ENCODE assay signal across 12 cellular contexts in the genomic region with DNA sequence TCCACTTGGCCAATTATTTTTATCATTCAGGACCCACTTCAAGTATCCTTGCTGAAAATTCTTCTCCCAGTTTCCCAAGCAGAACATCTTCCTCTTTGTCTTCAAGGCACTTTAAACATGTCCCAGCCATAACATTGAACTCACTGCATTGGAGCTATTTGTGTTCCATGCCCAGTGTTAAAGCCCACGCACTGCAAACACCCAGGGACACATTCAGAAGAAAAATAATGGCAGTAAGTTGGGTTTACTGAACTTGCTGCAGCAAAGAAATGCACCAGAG. TPM values are rescaled to one million over a fixed set of nuclear protein-coding genes. Genes with fewer than 3 reads are reported as not detected.
DNase-seq lines count a peak whose midpoint lies in the region; ATAC-seq, FAIRE-seq and TF ChIP-seq lines count a peak whose summit lies in the region.
"Had no signal": no experiment of that assay in that cellular context is flagged by ENCODE, and none has a peak within 500 bp of the region (broad histone marks: within the 10 kb centered on the region; RNA-seq: fewer than 3 reads in every experiment).

No MANE protein-coding gene starts in this region.

- H3K9me3 Mint-ChIP-seq in CD8-positive, alpha-beta memory T cell = no peaks in the 10 kb centered on the region
- H3K9me3 Mint-ChIP-seq in naive thymus-derived CD4-positive, alpha-beta T cell = no peaks in the 10 kb centered on the region

- H3K4me3 ChIP-seq in BLaER1 treated with 17β-estradiol and CSF1 and Interleukin-3, amounts not matched to agents 10 nM and 100 nM = no peak overlapping the region
- no peak overlapping the region for H3K4me3 ChIP-seq in CD8-positive, alpha-beta memory T cell (ENCODE audit: low read length)
- H3K4me3 ChIP-seq in ascending aorta (no peak overlapping the region), pancreas (no peak overlapping the region)
- H3K4me3 ChIP-seq in naive thymus-derived CD4-positive, alpha-beta T cell (ENCODE audit: low read length) = no peak overlapping the region
- H3K4me3 ChIP-seq: lung had no signal

- H3K4me1 ChIP-seq in BLaER1 treated with 17β-estradiol and CSF1 and Interleukin-3, amounts not matched to agents 10 nM and 100 nM = peaks cover 46 to 65% (median 61%) of the 10 kb centered on the region in 10 experiments
- peaks cover 47% of the 10 kb centered on the region for H3K4me1 ChIP-seq in CD8-positive, alpha-beta memory T cell (ENCODE audit: insufficient read depth, low read length)
- peaks cover 0 to 17% of the 10 kb centered on the region in 2 donors for H3K4me1 ChIP-seq in ascending aorta
- H3K4me1 ChIP-seq in naive thymus-derived CD4-positive, alpha-beta T cell (ENCODE audit: control insufficient read depth in 2 of 2, insufficient read depth in 2 of 2, low read length in 2 of 2) = peaks cover 25 to 28% of the 10 kb centered on the region in 2 donors
- H3K4me1 ChIP-seq in pancreas = peaks cover 5 to 37% (median 8%) of the 10 kb centered on the region in 3 donors

- peaks cover 0 to 27% (median 11%) of the 10 kb centered on the region in 11 experiments; a peak in 11 of 22 replicates for H4K20me1 ChIP-seq in BLaER1 treated with 17β-estradiol and CSF1 and Interleukin-3, amounts not matched to agents 10 nM and 100 nM

- H3K36me3 Mint-ChIP-seq in CD8-positive, alpha-beta memory T cell = peaks cover 0 to 23% (median 2%) of the 10 kb centered on the region in 3 donors
- H3K36me3 Mint-ChIP-seq in naive thymus-derived CD4-positive, alpha-beta T cell = peaks cover 0 to 4% (median 0%) of the 10 kb centered on the region in 5 donors

- peak overlapping the region in 7 of 8 donors; percentile 89 to 100 (median 98) for H3K27ac Mint-ChIP-seq in CD8-positive, alpha-beta memory T cell
- peak overlapping the region; percentile 34 to 98 (median 96) for H3K27ac Mint-ChIP-seq in naive thymus-derived CD4-positive, alpha-beta T cell

- 0 out of 22 replicates have a peak overlapping the region, but pooled peaks of 1 of the 11 experiments have one; percentile 87 for H3K27ac ChIP-seq in BLaER1 treated with 17β-estradiol and CSF1 and Interleukin-3, amounts not matched to agents 10 nM and 100 nM
- no peak overlapping the region for H3K27ac ChIP-seq in CD8-positive, alpha-beta memory T cell (ENCODE audit: low read depth, low read length)
- peak overlapping the region; percentile 96 to 99 for H3K27ac ChIP-seq in ascending aorta
- peak overlapping the region; percentile 97 for H3K27ac ChIP-seq in naive thymus-derived CD4-positive, alpha-beta T cell (ENCODE audit: low read depth, low read length)
- peak overlapping the region in 2 of 4 donors; percentile 95 to 96 for H3K27ac ChIP-seq in pancreas

- H3K27me3 ChIP-seq in BLaER1 treated with 17β-estradiol and CSF1 and Interleukin-3, amounts not matched to agents 10 nM and 100 nM = no peaks in the 10 kb centered on the region
- no peaks in the 10 kb centered on the region for H3K27me3 ChIP-seq in CD8-positive, alpha-beta memory T cell (ENCODE audit: insufficient read depth, low read length, poor library complexity, severe bottlenecking)
- H3K27me3 ChIP-seq in ascending aorta = no peaks in the 10 kb centered on the region
- H3K27me3 ChIP-seq in naive thymus-derived CD4-positive, alpha-beta T cell (ENCODE audit: control insufficient read depth in 2 of 2, insufficient read depth in 2 of 2, low read length in 2 of 2) = no peaks in the 10 kb centered on the region
- H3K27me3 ChIP-seq in pancreas = no peaks in the 10 kb centered on the region

- CTCF ChIA-PET in CD8-positive, alpha-beta memory T cell (lab: Charles Lee) = interaction anchor here (0.8 to 8.5 kb wide), 15 partner anchors 15 to 301 kb away, joined by 3 to 147 read pairs (median 4); partner anchors contain the start of genes ACSS1 and ENTPD6
- CTCF ChIA-PET in naive thymus-derived CD4-positive, alpha-beta T cell (lab: Charles Lee) = interaction anchor here (0.7 to 4.0 kb wide), 12 partner anchors 24 to 405 kb away, joined by 3 to 122 read pairs (median 4); partner anchors contain the start of gene ACSS1

- no peak for ATAC-seq in naive thymus-derived CD4-positive, alpha-beta T cell
- ATAC-seq in pancreas (no peak), omental fat pad (ENCODE audit: low FRiP score) (no peak)

- TF ChIP-seq CTCF in ascending aorta (IDR thresholded peaks at IDR 0.05) (no peak), pancreas (IDR thresholded peaks at IDR 0.05) (no peak), omental fat pad (IDR thresholded peaks at IDR 0.05) (no peak)

- POLR2A ChIA-PET in CD8-positive, alpha-beta memory T cell (lab: Charles Lee) = interaction anchor here (0.9 to 4.1 kb wide), 2 partner anchors 64 to 71 kb away, joined by 3 to 26 read pairs; partner anchors contain the start of gene ACSS1
- POLR2A ChIA-PET in naive thymus-derived CD4-positive, alpha-beta T cell (lab: Charles Lee) = interaction anchor here (0.7 to 7.6 kb wide), 10 partner anchors 8 to 260 kb away, joined by 3 to 95 read pairs (median 5); partner anchors contain the start of genes ACSS1 and ENTPD6

- intact Hi-C loops in ascending aorta (cut with DNase I) = loop anchor here (1.0 to 10.0 kb wide), 6 partner anchors 185 to 1639 kb away; partner anchors contain the start of genes CST3, ENTPD6, NXT1 and ZNF337
- intact Hi-C loops in naive thymus-derived CD4-positive, alpha-beta T cell (cut with micrococcal nuclease) = loop anchor here (1.0 to 10.0 kb wide), 11 partner anchors 62 to 1572 kb away; partner anchors contain the start of genes NANP (in 1 of the 2) and NAPB (in 1 of the 2)
- intact Hi-C loops in pancreas (cut with DNase I) = loop anchor here (2.0 to 10.0 kb wide), 4 partner anchors 71 to 181 kb away; no protein-coding TSS in a partner anchor

- peaks cover 0 to 4% (median 0%) of the 10 kb centered on the region in 11 experiments; a peak in 1 of 22 replicates for H3K36me3 ChIP-seq in BLaER1 treated with 17β-estradiol and CSF1 and Interleukin-3, amounts not matched to agents 10 nM and 100 nM
- H3K36me3 ChIP-seq in CD8-positive, alpha-beta memory T cell (ENCODE audit: insufficient read depth, low read length) = no peaks in the 10 kb centered on the region
- H3K36me3 ChIP-seq in ascending aorta (no peaks in the 10 kb centered on the region), pancreas (no peaks in the 10 kb centered on the region)
- peaks cover 0 to 3% (median 0%) of the 10 kb centered on the region in 3 experiments for H3K36me3 ChIP-seq in naive thymus-derived CD4-positive, alpha-beta T cell (ENCODE audit: control insufficient read depth in 2 of 3, insufficient read depth in 3 of 3, low read length in 3 of 3)

- H3K9me3 ChIP-seq in BLaER1 treated with 17β-estradiol and CSF1 and Interleukin-3, amounts not matched to agents 10 nM and 100 nM (replicated peaks in 1 of 11) = no peaks in the 10 kb centered on the region
- H3K9me3 ChIP-seq in CD8-positive, alpha-beta memory T cell (ENCODE audit: low read length) = no peaks in the 10 kb centered on the region
- H3K9me3 ChIP-seq in ascending aorta (no peaks in the 10 kb centered on the region), pancreas (no peaks in the 10 kb centered on the region)
- H3K9me3 ChIP-seq in naive thymus-derived CD4-positive, alpha-beta T cell (ENCODE audit: control insufficient read depth in 2 of 3, low read length in 3 of 3) = no peaks in the 10 kb centered on the region

- peak overlapping the region in 6 of 7 donors; percentile 11 to 83 (median 50) for H3K4me3 Mint-ChIP-seq in CD8-positive, alpha-beta memory T cell
- H3K4me3 Mint-ChIP-seq in naive thymus-derived CD4-positive, alpha-beta T cell = peak overlapping the region; percentile 26 to 95 (median 52)

- H3K4me1 Mint-ChIP-seq in CD8-positive, alpha-beta memory T cell = peaks cover 46 to 56% (median 52%) of the 10 kb centered on the region in 3 donors
- peaks cover 29 to 58% (median 42%) of the 10 kb centered on the region in 7 donors for H3K4me1 Mint-ChIP-seq in naive thymus-derived CD4-positive, alpha-beta T cell

- H3K27me3 Mint-ChIP-seq in CD8-positive, alpha-beta memory T cell = peaks cover 0 to 3% of the 10 kb centered on the region in 2 donors
- peaks cover 0 to 25% (median 0%) of the 10 kb centered on the region in 5 donors for H3K27me3 Mint-ChIP-seq in naive thymus-derived CD4-positive, alpha-beta T cell

- 63 to 64% methylated on average over 1 of the region's 1 CpG for WGBS in pancreas, 2 donors

- peak overlapping the region in 10 of 11 experiments; percentile 85 to 97 (median 94); a peak in 17 of 22 replicates for H3K4me2 ChIP-seq in BLaER1 treated with 17β-estradiol and CSF1 and Interleukin-3, amounts not matched to agents 10 nM and 100 nM

- no peak for FAIRE-seq in pancreas (lab: Jason Lieb, UNC)
- FAIRE-seq: D721Med, HTR-8/SVneo had no signal

- peak overlapping the region in 1 of 11 experiments; percentile 90; a peak in 1 of 22 replicates for H3K9ac ChIP-seq in BLaER1 treated with 17β-estradiol and CSF1 and Interleukin-3, amounts not matched to agents 10 nM and 100 nM

- DNase-seq in CD8-positive, alpha-beta memory T cell = no peak
- DNase-seq in ascending aorta (ENCODE audit: low spot score in 2 of 2) = no peak
- no peak for DNase-seq in naive thymus-derived CD4-positive, alpha-beta T cell
- no peak for DNase-seq in pancreas
- no peak for DNase-seq in NCI-H1436 (lab: John Stamatoyannopoulos, UW)
- no peak for DNase-seq in omental fat pad (ENCODE audit: low spot score)

RNA-seq across cellular contexts. Expression of gene APMAP, which starts 1.6 kb away (rescaled TPM):
- total RNA-seq in CD8-positive, alpha-beta memory T cell = 10 to 100 TPM; 82.5 to 83.6 TPM
- 228 TPM for polyA plus RNA-seq in CD8-positive, alpha-beta memory T cell
- total RNA-seq in ascending aorta = 44.8 TPM
- 10 to 100 TPM; 28.2 to 47.3 (median 38.8) TPM for total RNA-seq in naive thymus-derived CD4-positive, alpha-beta T cell
- polyA plus RNA-seq in naive thymus-derived CD4-positive, alpha-beta T cell = 10 to 100 TPM; 70.2 to 74.6 TPM
- 10 to 100 TPM; 20.8 to 39.2 (median 28.4) TPM for total RNA-seq in pancreas
- polyA plus RNA-seq in pancreas = 10 to 100 TPM; 22.9 to 47.8 TPM
- total RNA-seq in omental fat pad = 100 to 1,000 TPM in 3 of 4 donors, 10 to 100 TPM in 1; 85.3 to 337 (median 163) TPM

RNA-seq across cellular contexts. Expression of gene CST7, which starts 45.1 kb away (rescaled TPM):
- 100 to 1,000 TPM; 124 to 131 TPM for total RNA-seq in CD8-positive, alpha-beta memory T cell
- 889 TPM for polyA plus RNA-seq in CD8-positive, alpha-beta memory T cell
- total RNA-seq in ascending aorta = not detected
- 10 to 100 TPM in 3 of 5 experiments, 1 to 10 TPM in 2; 1.4 to 74.9 (median 11.5) TPM for total RNA-seq in naive thymus-derived CD4-positive, alpha-beta T cell
- 1 to 10 TPM; 2.3 to 4.2 TPM for polyA plus RNA-seq in naive thymus-derived CD4-positive, alpha-beta T cell
- 1 to 10 TPM in 1 of 6 donors, under 1 TPM in 2, not detected in 3; 0.44 to 1.2 (median 0.86) TPM for total RNA-seq in pancreas
- 1 to 10 TPM in 1 of 2 donors, under 1 TPM in 1; 0.65 to 1.0 TPM for polyA plus RNA-seq in pancreas
- total RNA-seq in omental fat pad = 10 to 100 TPM in 2 of 4 donors, 1 to 10 TPM in 2; 6.4 to 20.5 (median 12.2) TPM
- total RNA-seq: GM23248, renal cortical epithelial cell had no signal
- polyA plus RNA-seq: GM23248 had no signal
